In genomic region chr3:16769525-16769924, GRCh38 we compare ENCODE assay signal across 1 cellular context.
TF ChIP-seq lines count a peak whose summit lies in the region.

No MANE protein-coding gene starts in this region.

TF ChIP-seq in H1, 55 proteins besides CTCF, POLR2A, EP300 and RAD21 (continued from another document):
- no peak for TF ChIP-seq CHD7 (IDR thresholded peaks at IDR 0.05; ENCODE audit: insufficient replicate concordance, low read length)
- no peak for TF ChIP-seq ZNF274 (IDR thresholded peaks at IDR 0.05; ENCODE audit: borderline replicate concordance, extremely low read depth, low read length)
- no peak for TF ChIP-seq CTBP2 (IDR thresholded peaks at IDR 0.05; ENCODE audit: borderline replicate concordance, insufficient read depth, insufficient read length, low read length)
- TF ChIP-seq SIX5 (IDR thresholded peaks at IDR 0.05; ENCODE audit: low read depth, low read length): no peak
- no peak for TF ChIP-seq BCL11A (IDR thresholded peaks at IDR 0.05; ENCODE audit: low read depth in 2 of 2, low read length in 2 of 2)
- no peak for TF ChIP-seq MAX (IDR thresholded peaks at IDR 0.05)
- no peak for TF ChIP-seq NRF1 (IDR thresholded peaks at IDR 0.05; ENCODE audit: low read depth, low read length)
- TF ChIP-seq SUZ12 (IDR thresholded peaks at IDR 0.05; ENCODE audit: low read length): no peak
- no peak for TF ChIP-seq RBBP5 (IDR thresholded peaks at IDR 0.05; ENCODE audit: borderline replicate concordance, low read depth, low read length)
